Comparison of ENCODE assay signal across 10 cellular contexts in genomic region chr9:89808076-89808701, GRCh38.
DNase-seq lines count a peak whose midpoint lies in the region; ATAC-seq, FAIRE-seq and TF ChIP-seq lines count a peak whose summit lies in the region.
"Had no signal": no experiment of that assay in that cellular context is flagged by ENCODE, and none has a peak within 500 bp of the region (broad histone marks: within the 10 kb centered on the region; RNA-seq: fewer than 3 reads in every experiment).

No MANE protein-coding gene starts in this region.

- TF ChIP-seq POLR2A in K562 (conservative IDR thresholded peaks at IDR 0.05), result no peak

- no peak overlapping the region for H4K8ac ChIP-seq in neuronal stem cell (ENCODE audit: low read depth, low read length)

- POLR2A ChIA-PET in K562 (lab: Yijun Ruan, JAX), result no interaction called here

- no peak for ATAC-seq in K562
- ATAC-seq: activated CD4-positive, alpha-beta T cell treated with anti-CD3 and anti-CD28 coated beads for 36 hours had no signal

- intact Hi-C loops in K562 (cut with micrococcal nuclease), result no loop called here

- no peaks in the 10 kb centered on the region for H3K79me2 ChIP-seq in K562 (ENCODE audit: control insufficient read depth, insufficient read depth, low read length)

- H2BK5ac ChIP-seq in neuronal stem cell (ENCODE audit: low read length), result no peak overlapping the region

- no peak overlapping the region for H3K4ac ChIP-seq in neuronal stem cell (ENCODE audit: low read length)

- H3K18ac ChIP-seq in neuronal stem cell (ENCODE audit: low read length), result peak overlapping the region; percentile 17

- CTCF ChIA-PET in K562 (lab: Yijun Ruan, JAX; ENCODE audit: low intra/inter-chr PET ratio), result no interaction called here

- H3K36me3 ChIP-seq in K562 (ENCODE audit: control insufficient read depth, insufficient read depth, low read length) (no peaks in the 10 kb centered on the region), neuronal stem cell (replicated peaks in 1 of 2; ENCODE audit: control insufficient read depth in 2 of 2, insufficient read depth in 2 of 2, low read length in 2 of 2) (no peaks in the 10 kb centered on the region)

- H3K4me3 ChIP-seq in K562 (no peak overlapping the region), neuronal stem cell (ENCODE audit: low read length in 2 of 2) (no peak overlapping the region)

- TF ChIP-seq CTCF in GM12874 (IDR thresholded peaks at IDR 0.05; ENCODE audit: insufficient read depth, low read depth, low read length) (peak; percentile 12; the same call in 1 of the 2 replicates), K562 (IDR thresholded peaks at IDR 0.05 in 2 of 3, conservative IDR thresholded peaks at IDR 0.05 in 1 of 3; ENCODE audit: insufficient read depth in 2 of 3, low read depth in 1 of 3, low read length in 3 of 3) (no peak)

- H3K4me1 ChIP-seq in K562 (replicated peaks in 1 of 2; ENCODE audit: control insufficient read depth in 2 of 2, insufficient read depth in 2 of 2, low read length in 2 of 2) (no peaks in the 10 kb centered on the region; a peak in 1 of 5 replicates), neuronal stem cell (ENCODE audit: control insufficient read depth in 2 of 2, insufficient read depth in 1 of 2, low read depth in 1 of 2, low read length in 2 of 2) (no peaks in the 10 kb centered on the region)

- no peak overlapping the region for H2BK12ac ChIP-seq in neuronal stem cell (ENCODE audit: low read length)

- H3K9ac ChIP-seq in K562 (ENCODE audit: insufficient read depth in 1 of 2, low read depth in 2 of 2, low read length in 2 of 2) (no peak overlapping the region), neuronal stem cell (ENCODE audit: low read depth, low read length, poor library complexity) (no peak overlapping the region)

- H2BK15ac ChIP-seq in neuronal stem cell (ENCODE audit: low read length), result no peak overlapping the region

- H3K4me2 ChIP-seq in K562 (ENCODE audit: insufficient read depth, low read length), result no peak overlapping the region
- H3K4me2 ChIP-seq in neuronal stem cell (ENCODE audit: insufficient read depth, low read length, poor library complexity, severe bottlenecking), result no peak overlapping the region

- 4% methylated on average over 11 of the region's 13 CpGs for WGBS in K562 (ENCODE audit: insufficient coverage, low coverage, missing lambda C conversion rate)
- no CpG with 5 or more reads among the region's 13 CpGs for WGBS in neuronal stem cell (ENCODE audit: extremely low coverage in 2 of 2, insufficient read length in 2 of 2, insufficient replicate concordance in 1 of 2), 2 donors

- peak; percentile 15 for DNase-seq in NAMALWA (ENCODE audit: low spot score)
- DNase-seq in K562 (ENCODE audit: extremely low read depth in 1 of 4, low spot score in 3 of 4), result no peak
- DNase-seq in neuronal stem cell (ENCODE audit: low spot score), result no peak
- DNase-seq in stimulated activated CD4-positive, alpha-beta T cell treated with anti-CD3 and anti-CD28 coated beads, Interleukin-4, amount 100 ng/mL, for 4 hours, result no peak
- DNase-seq in stimulated activated naive CD4-positive, alpha-beta T cell (lab: John Stamatoyannopoulos, UW), result no peak
- no peak for DNase-seq in NOMO-1 (lab: John Stamatoyannopoulos, UW; ENCODE audit: unreplicated experiment in 2 of 2)
- DNase-seq: activated CD4-positive, alpha-beta T cell treated with anti-CD3 and anti-CD28 coated beads for 36 hours had no signal

- H3K9me3 ChIP-seq in K562 (replicated peaks; ENCODE audit: control insufficient read depth, insufficient read depth, low read depth, low read length) (no peaks in the 10 kb centered on the region), neuronal stem cell (replicated peaks in 1 of 2; ENCODE audit: control insufficient read depth in 2 of 2, insufficient read depth in 1 of 2, low read depth in 1 of 2, low read length in 2 of 2) (no peaks in the 10 kb centered on the region)

- no peaks in the 10 kb centered on the region for H3K9me1 ChIP-seq in K562 (ENCODE audit: control insufficient read depth, insufficient read depth, low read length)

- no peak for TF ChIP-seq EP300 in K562 (IDR thresholded peaks at IDR 0.05; ENCODE audit: low read length)

- H3K27ac ChIP-seq in K562 (ENCODE audit: extremely low read depth, low read depth, low read length) (no peak overlapping the region), neuronal stem cell (replicated peaks; ENCODE audit: low read length) (no peak overlapping the region)

- no peak overlapping the region for H3K23ac ChIP-seq in neuronal stem cell (ENCODE audit: low read depth, low read length, poor library complexity)

- H2AFZ ChIP-seq in K562 (ENCODE audit: low read depth, low read length) (no peak overlapping the region), neuronal stem cell (ENCODE audit: low read length) (no peak overlapping the region)

- no peak overlapping the region for H2BK120ac ChIP-seq in neuronal stem cell (ENCODE audit: low read depth, low read length)

- peaks cover 0 to 4% of the 10 kb centered on the region in 2 experiments; a peak in 1 of 5 replicates for H3K27me3 ChIP-seq in K562 (ENCODE audit: control insufficient read depth in 2 of 2, insufficient read depth in 2 of 2, low read length in 2 of 2)
- H3K27me3 ChIP-seq in neuronal stem cell (ENCODE audit: control insufficient read depth in 3 of 3, insufficient read depth in 3 of 3, low read depth in 1 of 3, low read length in 3 of 3), result no peaks in the 10 kb centered on the region

- H3K14ac ChIP-seq in neuronal stem cell (ENCODE audit: low read length), result no peak overlapping the region

- H4K91ac ChIP-seq in neuronal stem cell (ENCODE audit: low read depth, low read length, poor library complexity), result no peak overlapping the region

- no peak for FAIRE-seq in K562 (lab: Jason Lieb, UNC)
- FAIRE-seq: G401.6, RCC 7860 had no signal

- no peak overlapping the region for H2AK5ac ChIP-seq in neuronal stem cell (ENCODE audit: low read depth, low read length)

- TF ChIP-seq RAD21 in K562 (CRISPR knock-in tag; conservative IDR thresholded peaks at IDR 0.05 in 1 of 2, IDR thresholded peaks at IDR 0.05 in 1 of 2), result no peak

- H3K79me1 ChIP-seq in neuronal stem cell (ENCODE audit: low read depth, low read length), result no peaks in the 10 kb centered on the region

- in situ Hi-C loops in K562 (cut with MboI), result no loop called here

- no TSS peak for BruUV-seq in K562 (replicated peaks; lab: Mats Ljungman, UMichigan)

- no peaks in the 10 kb centered on the region for H4K20me1 ChIP-seq in K562 (replicated peaks; ENCODE audit: control insufficient read depth, insufficient read depth, low read length)

TF ChIP-seq in K562, 482 proteins besides CTCF, POLR2A, EP300 and RAD21:
- TF ChIP-seq MXD1 (CRISPR knock-in tag; IDR thresholded peaks at IDR 0.05; ENCODE audit: borderline replicate concordance, poor library complexity, severe bottlenecking), result no peak
- TF ChIP-seq MEIS2 (IDR thresholded peaks at IDR 0.05; ENCODE audit: partially characterized antibody), result peak; percentile 4
